22 cellular contexts compared by ENCODE assay signal in genomic region chr19:2359992-2360875, GRCh38. TPM values are rescaled to one million over a fixed set of nuclear protein-coding genes. Genes with fewer than 3 reads are reported as not detected.
DNase-seq lines count a peak whose midpoint lies in the region; ATAC-seq, FAIRE-seq and TF ChIP-seq lines count a peak whose summit lies in the region.
"Had no signal": no experiment of that assay in that cellular context is flagged by ENCODE, and none has a peak within 500 bp of the region (broad histone marks: within the 10 kb centered on the region; RNA-seq: fewer than 3 reads in every experiment).

Gene TMPRSS9, plus strand, starts transcription at chr19:2360265. Its CDS starts 29,521 bp downstream, at chr19:2389786.

- H3K9me3 ChIP-seq in ES-I3 (ENCODE audit: control insufficient read depth, insufficient read depth, low read length) (no peaks in the 10 kb centered on the region), H1 (ENCODE audit: insufficient read depth in 2 of 2, low read depth in 1 of 2, low read length in 1 of 2) (no peaks in the 10 kb centered on the region)
- no peaks in the 10 kb centered on the region for H3K9me3 ChIP-seq in naive thymus-derived CD4-positive, alpha-beta T cell (ENCODE audit: control insufficient read depth in 2 of 3, low read length in 3 of 3)
- H3K9me3 ChIP-seq: ascending aorta, esophagus squamous epithelium, stomach, upper lobe of right lung had no signal

- no peak for TF ChIP-seq RAD21 in H1 (IDR thresholded peaks at IDR 0.05 in 1 of 2, conservative IDR thresholded peaks at IDR 0.05 in 1 of 2; ENCODE audit: low read depth in 2 of 2, low read length in 2 of 2)

- H2AFZ ChIP-seq in H1 (ENCODE audit: low read length): 0 out of 2 replicates have a peak within 1 kb of the TSS, but pooled peaks have one; percentile 13
- H2AFZ ChIP-seq: parathyroid adenoma had no signal

- H2BK120ac ChIP-seq in H1 (replicated peaks; ENCODE audit: low read depth, low read length): no peak within 1 kb of the TSS

- peak within 1 kb of the TSS; percentile 93 for H2AK5ac ChIP-seq in H1 (ENCODE audit: low read depth, low read length)

- peak within 1 kb of the TSS; percentile 32 for H3K18ac ChIP-seq in H1 (ENCODE audit: extremely low read depth, low read length)

- H2BK12ac ChIP-seq in H1 (ENCODE audit: low read depth, low read length): peak within 1 kb of the TSS; percentile 80; the same call in 1 of the 2 replicates

- TF ChIP-seq EP300 in H1 (IDR thresholded peaks at IDR 0.05; ENCODE audit: borderline replicate concordance in 1 of 2, low read depth in 2 of 2, low read length in 2 of 2): no peak

- no peak within 1 kb of the TSS for H4K5ac ChIP-seq in H1 (ENCODE audit: insufficient read length, low read depth, low read length)

- peak within 1 kb of the TSS; percentile 15 for H4K91ac ChIP-seq in H1 (replicated peaks; ENCODE audit: insufficient read length, low read length)

- peaks cover 29% of the 10 kb centered on the region for H3K23me2 ChIP-seq in H1 (ENCODE audit: low read depth, low read length)

- peak; percentile 20 for FAIRE-seq in HTR-8/SVneo (lab: Jason Lieb, UNC)
- no peak for FAIRE-seq in H1 (lab: Jason Lieb, UNC)
- FAIRE-seq in H54 (lab: Jason Lieb, UNC): no peak

- peak within 1 kb of the TSS in 5 of 9 donors; percentile 28 to 85 (median 68) for H3K27ac Mint-ChIP-seq in naive thymus-derived CD4-positive, alpha-beta T cell
- H3K27ac Mint-ChIP-seq: activated naive CD4-positive, alpha-beta T cell treated with anti-CD3 and anti-CD28 coated beads for 36 hours had no signal

- H2BK15ac ChIP-seq in H1 (ENCODE audit: low read length): no peak within 1 kb of the TSS; the same call in 1 of the 2 replicates

- H3K56ac ChIP-seq in H1 (replicated peaks; ENCODE audit: insufficient read length, low read depth, low read length): no peak within 1 kb of the TSS

- H3K4me3 Mint-ChIP-seq in naive thymus-derived CD4-positive, alpha-beta T cell: peak within 1 kb of the TSS in 5 of 10 donors; percentile 16 to 59 (median 39)
- H3K4me3 Mint-ChIP-seq: activated naive CD4-positive, alpha-beta T cell treated with anti-CD3 and anti-CD28 coated beads for 36 hours; T-cell had no signal

- H2BK20ac ChIP-seq in H1 (ENCODE audit: low read length): 0 out of 2 replicates have a peak within 1 kb of the TSS, but pooled peaks have one; percentile 86

- H4K20me1 ChIP-seq in H1 (replicated peaks in 1 of 2; ENCODE audit: control insufficient read depth in 1 of 2, insufficient read depth in 2 of 2, low read length in 2 of 2): peaks cover 0 to 14% of the 10 kb centered on the region in 2 experiments

- H3K36me3 Mint-ChIP-seq in naive thymus-derived CD4-positive, alpha-beta T cell: peaks cover 0 to 3% (median 2%) of the 10 kb centered on the region in 5 donors
- H3K36me3 Mint-ChIP-seq: T-cell had no signal

- TF ChIP-seq CTCF in H1 (IDR thresholded peaks at IDR 0.05; ENCODE audit: control extremely low read depth in 1 of 3, insufficient read depth in 1 of 3, low read depth in 1 of 3, low read length in 3 of 3): no peak

- H3K4ac ChIP-seq in H1 (replicated peaks; ENCODE audit: insufficient read length, low read depth, low read length): no peak within 1 kb of the TSS

- peaks cover 0 to 10% (median 6%) of the 10 kb centered on the region in 7 donors for H3K4me1 Mint-ChIP-seq in naive thymus-derived CD4-positive, alpha-beta T cell

- peak within 1 kb of the TSS; percentile 33 to 42; a peak in 3 of 4 replicates for H3K4me2 ChIP-seq in H1 (ENCODE audit: insufficient read depth in 1 of 2, low read depth in 2 of 2, low read length in 2 of 2)

- H3K9ac ChIP-seq in ES-I3 (ENCODE audit: low read depth, low read length): peak within 1 kb of the TSS; percentile 32; the same call in 1 of the 2 replicates
- H3K9ac ChIP-seq in H1 (replicated peaks in 1 of 4; ENCODE audit: extremely low read depth in 1 of 4, low read depth in 3 of 4, low read length in 3 of 4): no peak within 1 kb of the TSS
- H3K9ac ChIP-seq: parathyroid adenoma had no signal

- H2BK5ac ChIP-seq in H1 (ENCODE audit: low read depth, low read length): peak within 1 kb of the TSS; percentile 44; the same call in 1 of the 2 replicates

- peaks cover 0 to 3% (median 0%) of the 10 kb centered on the region in 11 donors for H3K9me3 Mint-ChIP-seq in naive thymus-derived CD4-positive, alpha-beta T cell
- H3K9me3 Mint-ChIP-seq: activated naive CD4-positive, alpha-beta T cell treated with anti-CD3 and anti-CD28 coated beads for 36 hours; T-cell had no signal

- no peaks in the 10 kb centered on the region for H3K36me3 ChIP-seq in ES-I3 (ENCODE audit: insufficient read depth, low read length)
- no peaks in the 10 kb centered on the region for H3K36me3 ChIP-seq in H1 (ENCODE audit: control insufficient read depth in 2 of 4, insufficient read depth in 4 of 4, low read length in 3 of 4)
- H3K36me3 ChIP-seq in naive thymus-derived CD4-positive, alpha-beta T cell (ENCODE audit: control insufficient read depth in 2 of 3, insufficient read depth in 3 of 3, low read length in 3 of 3): no peaks in the 10 kb centered on the region
- H3K36me3 ChIP-seq: ascending aorta, upper lobe of right lung had no signal

- peak; percentile 26 for ATAC-seq in naive thymus-derived CD4-positive, alpha-beta T cell
- no peak for ATAC-seq in HG02763 (IDR thresholded peaks at IDR 0.05; ENCODE audit: unreplicated experiment)
- ATAC-seq: left ventricle myocardium superior, T-cell, upper lobe of right lung had no signal

- no peak within 1 kb of the TSS for H3K27ac ChIP-seq in H1 (ENCODE audit: low read depth, low read length)
- H3K27ac ChIP-seq in naive thymus-derived CD4-positive, alpha-beta T cell (ENCODE audit: low read depth, low read length): no peak within 1 kb of the TSS
- H3K27ac ChIP-seq: ascending aorta, esophagus squamous epithelium, parathyroid adenoma, stomach, upper lobe of right lung had no signal

- 86% methylated on average over 29 of the region's 56 CpGs; no CpG with 5 or more reads in 1 of the 2 experiments for WGBS in H1 (ENCODE audit: extremely low coverage in 1 of 2, insufficient coverage in 1 of 2, insufficient read length in 1 of 2, insufficient replicate concordance in 2 of 2, low coverage in 1 of 2, low lambda C conversion rate in 2 of 2, missing lambda C conversion rate in 1 of 2), 2 experiments

- H3K27me3 ChIP-seq in H1 (replicated peaks in 1 of 4; ENCODE audit: control insufficient read depth in 3 of 4, extremely low read depth in 1 of 4, insufficient read depth in 3 of 4, low read length in 3 of 4): peaks cover 0 to 8% (median 3%) of the 10 kb centered on the region in 4 experiments; a peak in 5 of 7 replicates
- peaks cover 0 to 6% of the 10 kb centered on the region in 2 donors for H3K27me3 ChIP-seq in naive thymus-derived CD4-positive, alpha-beta T cell (ENCODE audit: control insufficient read depth in 2 of 2, insufficient read depth in 2 of 2, low read length in 2 of 2)

- H3K27me3 Mint-ChIP-seq in naive thymus-derived CD4-positive, alpha-beta T cell: peaks cover 10 to 17% (median 11%) of the 10 kb centered on the region in 5 donors

- H3K79me1 ChIP-seq in H1 (ENCODE audit: low read depth, low read length): no peaks in the 10 kb centered on the region

- H3K4me1 ChIP-seq in ES-I3 (ENCODE audit: insufficient read depth, low read length): peaks cover 7% of the 10 kb centered on the region; the same call in 1 of the 2 replicates
- H3K4me1 ChIP-seq in H1 (replicated peaks in 1 of 4; ENCODE audit: control insufficient read depth in 3 of 4, insufficient read depth in 4 of 4, low read length in 3 of 4): peaks cover 0 to 4% (median 0%) of the 10 kb centered on the region in 4 experiments; a peak in 1 of 7 replicates
- no peaks in the 10 kb centered on the region for H3K4me1 ChIP-seq in naive thymus-derived CD4-positive, alpha-beta T cell (ENCODE audit: control insufficient read depth in 2 of 2, insufficient read depth in 2 of 2, low read length in 2 of 2)
- H3K4me1 ChIP-seq: ascending aorta, parathyroid adenoma, upper lobe of right lung had no signal

- no peak within 1 kb of the TSS for H3K23ac ChIP-seq in H1 (ENCODE audit: insufficient read length)

- peak within 1 kb of the TSS; percentile 46 for H4K8ac ChIP-seq in H1 (ENCODE audit: extremely low read depth, insufficient read depth, low read length)

- no peak for DNase-seq in HTR-8/SVneo (ENCODE audit: insufficient read length, low spot score)
- no peak for DNase-seq in H1 (ENCODE audit: low read depth in 1 of 2, low spot score in 2 of 2)
- no peak for DNase-seq in naive thymus-derived CD4-positive, alpha-beta T cell
- DNase-seq in NCI-H526 treated with DMSO at 0.1 percent for 48 hours (lab: John Stamatoyannopoulos, UW): no peak
- DNase-seq in H54 (ENCODE audit: insufficient read length, low spot score): no peak
- no peak for DNase-seq in RPMI8226
- DNase-seq: activated CD4-positive, alpha-beta T cell treated with anti-CD3 and anti-CD28 coated beads, Interleukin-2, amount 50 U/mL, for 1 hour; activated naive CD4-positive, alpha-beta T cell treated with anti-CD3 and anti-CD28 coated beads for 36 hours; cerebellar nuclear complex; COR-L47; effector CD8-positive, alpha-beta T cell; EL; esophagus squamous epithelium; left ventricle myocardium superior; NCI-H187; stomach; T-cell; upper lobe of right lung had no signal

- H3K4me3 ChIP-seq in H1 (ENCODE audit: extremely low read depth in 1 of 4, insufficient read depth in 2 of 4, low read depth in 3 of 4, low read length in 4 of 4): peak within 1 kb of the TSS in 2 of 4 experiments; percentile 4 to 41; a peak in 1 of 8 replicates
- no peak within 1 kb of the TSS for H3K4me3 ChIP-seq in naive thymus-derived CD4-positive, alpha-beta T cell (ENCODE audit: low read length)
- H3K4me3 ChIP-seq: ascending aorta, esophagus squamous epithelium, stomach, upper lobe of right lung had no signal

- intact Hi-C loops in naive thymus-derived CD4-positive, alpha-beta T cell (cut with micrococcal nuclease): no loop called here

- TF ChIP-seq POLR2A in H1 (IDR thresholded peaks at IDR 0.05; ENCODE audit: control extremely low read depth in 1 of 2, low read depth in 2 of 2, low read length in 2 of 2) (no peak), H54 (IDR thresholded peaks at IDR 0.05; ENCODE audit: low read depth, low read length) (no peak)

- POLR2A ChIA-PET in H1 (lab: Charles Lee; ENCODE audit: partially characterized antibody): interaction anchor here (1.1 to 1.2 kb wide), 2 partner anchors 26 to 88 kb away, joined by 3 read pairs; no protein-coding TSS in a partner anchor
- POLR2A ChIA-PET in naive thymus-derived CD4-positive, alpha-beta T cell (lab: Charles Lee): no interaction called here

- no peaks in the 10 kb centered on the region for H3K79me2 ChIP-seq in H1 (ENCODE audit: control insufficient read depth in 1 of 2, insufficient read depth in 2 of 2, low read length in 2 of 2)
- H3K79me2 ChIP-seq: parathyroid adenoma had no signal

- H3K14ac ChIP-seq in H1 (ENCODE audit: insufficient read length): no peak within 1 kb of the TSS

- CTCF ChIA-PET in H1 (lab: Charles Lee; ENCODE audit: partially characterized antibody): interaction anchor here (1.2 kb wide), 1 partner anchor 88 kb away, joined by 3 read pairs; no protein-coding TSS in a partner anchor
- CTCF ChIA-PET in naive thymus-derived CD4-positive, alpha-beta T cell (lab: Charles Lee): no interaction called here

RNA-seq across cellular contexts. Expression of gene TMPRSS9, which starts in this region (rescaled TPM):
- 0.19 and 0.33 TPM in 2 replicates for total RNA-seq in H1 (2021; fragmentation: NEBNext Ultra II Directional; extraction: Animal tissue kit (Norgen Biotek cat#: 25700))
- 0.15 and 0.33 TPM in 2 replicates for polyA plus RNA-seq in H1 (2011; rRNA removed)
- polyA plus RNA-seq in H1 (2011; cell fraction: cytosol; rRNA removed): 0.44 TPM
- 3.6 TPM for polyA plus RNA-seq in H1 (2011; cell fraction: nucleus; rRNA removed)
- polyA plus RNA-seq in H1 (2012, experiment 1 of 2): 0.46 to 0.84 TPM (median 0.66 TPM) in 4 replicates
- polyA plus RNA-seq in H1 (2012, experiment 2 of 2): 0.12 TPM
- 0.08 TPM for polyA plus RNA-seq in H1 (2013, experiment 1 of 2)
- polyA plus RNA-seq in H1 (2013, experiment 2 of 2): 0.09 TPM
- 0.10 and 0.32 TPM in 2 replicates for polyA minus RNA-seq in H1 (2011; rRNA and poly(A)+ RNA removed)
- 0.37 TPM for polyA minus RNA-seq in H1 (2011; cell fraction: cytosol; rRNA and poly(A)+ RNA removed)
- polyA minus RNA-seq in H1 (2011; cell fraction: nucleus; rRNA and poly(A)+ RNA removed): 1.1 TPM
- not detected for total RNA-seq in naive thymus-derived CD4-positive, alpha-beta T cell
- not detected for polyA plus RNA-seq in naive thymus-derived CD4-positive, alpha-beta T cell
- total RNA-seq: activated naive CD4-positive, alpha-beta T cell treated with anti-CD3 and anti-CD28 coated beads for 36 hours; ascending aorta; left ventricle myocardium superior; T-cell; upper lobe of right lung had no signal
- polyA plus RNA-seq: stomach had no signal

Comparison
In these comparisons a context has a peak if more than half of its experiments do, and no peak if none do; other contexts are left out.
1. Peak in ATAC-seq in naive thymus-derived CD4-positive, alpha-beta T cell; RNA of the gene not detected or under 1 TPM.